In genomic region chr14:101962503-101962874, GRCh38 we compare ENCODE assay signal across 1 cellular context.
TF ChIP-seq lines count a peak whose summit lies in the region.

No MANE protein-coding gene starts in this region.

TF ChIP-seq in K562, 482 proteins besides CTCF, POLR2A, EP300 and RAD21 (continued from another document and continues in another):
- TF ChIP-seq MGA (IDR thresholded peaks at IDR 0.05): no peak
- no peak for TF ChIP-seq ZNF165 (CRISPR knock-in tag; IDR thresholded peaks at IDR 0.05; ENCODE audit: borderline replicate concordance)
- TF ChIP-seq RBM39 (optimal IDR thresholded peaks at IDR 0.05; ENCODE audit: low read depth, low read length): no peak
- peak; percentile 59 for TF ChIP-seq MAFG (tag; conservative IDR thresholded peaks at IDR 0.05)
- 0 out of 2 replicates have a peak, but pooled peaks have one; percentile 18 for TF ChIP-seq SMARCE1 (IDR thresholded peaks at IDR 0.05)
- no peak for TF ChIP-seq MBD2 (IDR thresholded peaks at IDR 0.05; ENCODE audit: borderline replicate concordance, low read depth)
- TF ChIP-seq CC2D1A (IDR thresholded peaks at IDR 0.05): no peak
- TF ChIP-seq POLR2B (IDR thresholded peaks at IDR 0.05; ENCODE audit: low read depth, partially characterized antibody): no peak
- no peak for TF ChIP-seq ZNF217 (CRISPR knock-in tag; IDR thresholded peaks at IDR 0.05)
- TF ChIP-seq ZNF395 (CRISPR knock-in tag; IDR thresholded peaks at IDR 0.05): no peak
- 0 out of 2 replicates have a peak, but pooled peaks have one; percentile 9 for TF ChIP-seq ARID1B (IDR thresholded peaks at IDR 0.05)
- no peak for TF ChIP-seq CHCHD3 (CRISPR knock-in tag; IDR thresholded peaks at IDR 0.05)
- no peak for TF ChIP-seq ETV6 (IDR thresholded peaks at IDR 0.05; ENCODE audit: borderline replicate concordance in 1 of 2, low read depth in 2 of 2, low read length in 1 of 2)
- TF ChIP-seq ETV6 (CRISPR knock-in tag; IDR thresholded peaks at IDR 0.05; ENCODE audit: borderline replicate concordance): no peak
- TF ChIP-seq ETV1 (tag; conservative IDR thresholded peaks at IDR 0.05; ENCODE audit: low read depth): no peak
- TF ChIP-seq HES1 (IDR thresholded peaks at IDR 0.05; ENCODE audit: low read depth): no peak
- no peak for TF ChIP-seq NFRKB (IDR thresholded peaks at IDR 0.05; ENCODE audit: low read depth)
- TF ChIP-seq ZNF263 (CRISPR knock-in tag; IDR thresholded peaks at IDR 0.05; ENCODE audit: borderline replicate concordance): no peak
- TF ChIP-seq HNRNPH1 (optimal IDR thresholded peaks at IDR 0.05; ENCODE audit: low read depth, low read length): no peak
- no peak for TF ChIP-seq MEF2A (IDR thresholded peaks at IDR 0.05; ENCODE audit: control insufficient read depth, low read depth, low read length)
- TF ChIP-seq MAFF (IDR thresholded peaks at IDR 0.05; ENCODE audit: low read length): no peak; the same call in 1 of the 2 replicates
- peak; percentile 53; the same call in 1 of the 2 replicates for TF ChIP-seq TFAP4 (CRISPR knock-in tag; IDR thresholded peaks at IDR 0.05; ENCODE audit: borderline replicate concordance)
- no peak for TF ChIP-seq ZNF347 (CRISPR knock-in tag; IDR thresholded peaks at IDR 0.05; ENCODE audit: low read depth)
- TF ChIP-seq NFE2 (IDR thresholded peaks at IDR 0.05; ENCODE audit: low read depth): peak; percentile 90
- TF ChIP-seq ZNF3 (CRISPR knock-in tag; IDR thresholded peaks at IDR 0.05): no peak
- TF ChIP-seq ZNF583 (CRISPR knock-in tag; IDR thresholded peaks at IDR 0.05): no peak
- TF ChIP-seq AFF1 (IDR thresholded peaks at IDR 0.05; ENCODE audit: low read depth in 1 of 2, partially characterized antibody in 2 of 2): no peak
- TF ChIP-seq ZNF232 (CRISPR knock-in tag; IDR thresholded peaks at IDR 0.05): no peak
- TF ChIP-seq OTX1 (CRISPR knock-in tag; IDR thresholded peaks at IDR 0.05): no peak
- TF ChIP-seq CEBPG (CRISPR knock-in tag; IDR thresholded peaks at IDR 0.05): no peak
- no peak for TF ChIP-seq CEBPG (tag; conservative IDR thresholded peaks at IDR 0.05 in 1 of 2, IDR thresholded peaks at IDR 0.05 in 1 of 2)
- no peak for TF ChIP-seq HMGN3 (IDR thresholded peaks at IDR 0.05; ENCODE audit: borderline replicate concordance, extremely low read depth, insufficient read length, low read depth, low read length)
- TF ChIP-seq SLC30A9 (CRISPR knock-in tag; IDR thresholded peaks at IDR 0.05): no peak
- TF ChIP-seq ZNF212 (CRISPR knock-in tag; IDR thresholded peaks at IDR 0.05): no peak
- TF ChIP-seq ZBTB17 (CRISPR knock-in tag; IDR thresholded peaks at IDR 0.05): no peak
- no peak for TF ChIP-seq ZBTB11 (CRISPR knock-in tag; IDR thresholded peaks at IDR 0.05)
- TF ChIP-seq SMAD4 (CRISPR knock-in tag; conservative IDR thresholded peaks at IDR 0.05): 0 out of 2 replicates have a peak, but pooled peaks have one; percentile 35
- TF ChIP-seq MYC (IDR thresholded peaks at IDR 0.05; ENCODE audit: low read depth, low read length): 0 out of 2 replicates have a peak, but pooled peaks have one; percentile 20
- TF ChIP-seq MYC (CRISPR knock-in tag; IDR thresholded peaks at IDR 0.05; ENCODE audit: borderline replicate concordance, low read depth): no peak
- TF ChIP-seq CBFA2T3 (IDR thresholded peaks at IDR 0.05): peak; percentile 37
- no peak for TF ChIP-seq ZC3H11A (IDR thresholded peaks at IDR 0.05; ENCODE audit: low read depth, low read length)
- no peak for TF ChIP-seq TFAM (CRISPR knock-in tag; conservative IDR thresholded peaks at IDR 0.05)
- TF ChIP-seq SP1 (CRISPR knock-in tag; IDR thresholded peaks at IDR 0.05): no peak
- TF ChIP-seq KAT2B (IDR thresholded peaks at IDR 0.05; ENCODE audit: low read depth, low read length): no peak
